8 cellular contexts compared by ENCODE assay signal in the genomic region with DNA sequence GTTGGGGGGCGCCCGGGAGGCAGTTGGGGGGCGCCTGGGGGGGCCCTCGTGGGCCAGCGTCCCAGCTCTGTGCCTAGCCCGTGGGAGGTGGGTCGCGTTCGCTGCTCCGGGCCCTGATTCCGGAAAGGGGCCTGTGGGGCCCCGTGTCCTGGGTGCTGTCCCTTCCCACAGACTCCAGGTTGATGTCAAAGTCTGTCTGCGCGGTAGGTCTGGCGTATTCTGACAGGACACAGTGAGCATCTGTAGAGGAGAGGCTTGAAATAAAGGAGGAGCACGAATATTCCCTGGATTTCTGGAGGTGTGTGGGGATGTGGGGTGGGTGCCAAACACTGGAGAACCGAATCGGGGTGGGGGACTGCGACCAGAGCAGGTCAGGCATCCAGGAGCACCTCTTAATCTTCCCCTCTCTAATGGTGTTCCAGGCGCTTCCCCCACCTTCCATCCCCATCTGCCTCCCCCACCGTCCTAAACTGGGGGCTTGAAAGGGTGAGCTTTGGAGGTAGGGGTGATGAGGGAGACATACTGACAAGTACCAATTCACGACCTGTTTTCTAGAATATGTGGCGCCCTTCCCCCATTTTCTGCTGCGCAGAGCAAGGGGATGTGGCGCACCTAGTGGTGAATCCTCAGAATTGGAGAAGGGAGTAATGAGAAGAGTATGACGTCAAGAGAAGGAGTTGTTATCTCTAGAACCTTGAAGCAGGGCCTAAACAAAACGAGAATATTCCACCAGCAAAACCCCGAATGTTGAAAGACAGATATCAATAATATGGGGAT. TPM values are rescaled to one million over a fixed set of nuclear protein-coding genes. Genes with fewer than 3 reads are reported as not detected.
DNase-seq lines count a peak whose midpoint lies in the region; ATAC-seq and TF ChIP-seq lines count a peak whose summit lies in the region.

No MANE protein-coding gene starts in this region.

- H3K4me1 ChIP-seq in right atrium auricular region, result no peaks in the 10 kb centered on the region

- H3K4me3 ChIP-seq in right atrium auricular region, result peak overlapping the region; percentile 55 to 58

- H3K27ac ChIP-seq in right atrium auricular region, result peak overlapping the region; percentile 83

- peak; percentile 32 for DNase-seq in ACHN
- peak; percentile 33 for DNase-seq in NCI-H748 treated with DMSO at 0.1 percent for 48 hours (lab: John Stamatoyannopoulos, UW)
- peak; percentile 29 for DNase-seq in activated naive CD8-positive, alpha-beta T cell treated with anti-CD3 and anti-CD28 coated beads, Interleukin-2, amount 50 U/mL, for 24 hours
- peak; percentile 72 for DNase-seq in right atrium auricular region (ENCODE audit: low spot score)
- DNase-seq in progenitor cell of endocrine pancreas (ENCODE audit: low spot score, unreplicated experiment), result no peak
- DNase-seq in D341Med (ENCODE audit: low spot score), result no peak
- no peak for DNase-seq in NOMO-1 treated with DMSO at 0.1 percent for 48 hours (lab: John Stamatoyannopoulos, UW; ENCODE audit: unreplicated experiment)

- H3K27me3 Mint-ChIP-seq in activated naive CD8-positive, alpha-beta T cell treated with anti-CD3 and anti-CD28 coated beads, Interleukin-2, amount 50 U/mL, for 24 hours, result no peaks in the 10 kb centered on the region
- H3K27me3 Mint-ChIP-seq in progenitor cell of endocrine pancreas, result peaks cover 3% of the 10 kb centered on the region

- peak overlapping the region; percentile 82 for H3K4me3 Mint-ChIP-seq in activated naive CD8-positive, alpha-beta T cell treated with anti-CD3 and anti-CD28 coated beads, Interleukin-2, amount 50 U/mL, for 24 hours
- peak overlapping the region; percentile 80 for H3K4me3 Mint-ChIP-seq in progenitor cell of endocrine pancreas (ENCODE audit: low read depth)

- peaks cover 3% of the 10 kb centered on the region for H3K36me3 Mint-ChIP-seq in activated naive CD8-positive, alpha-beta T cell treated with anti-CD3 and anti-CD28 coated beads, Interleukin-2, amount 50 U/mL, for 24 hours (ENCODE audit: low read depth)
- H3K36me3 Mint-ChIP-seq in progenitor cell of endocrine pancreas (ENCODE audit: insufficient read depth), result peaks cover 3% of the 10 kb centered on the region

- ATAC-seq in GM21367 (IDR thresholded peaks at IDR 0.05; ENCODE audit: unreplicated experiment), result peak; percentile 75
- peak; percentile 67 for ATAC-seq in activated naive CD8-positive, alpha-beta T cell treated with anti-CD3 and anti-CD28 coated beads, Interleukin-2, amount 50 U/mL, for 24 hours

- H3K36me3 ChIP-seq in right atrium auricular region, result no peaks in the 10 kb centered on the region

- H3K27ac Mint-ChIP-seq in activated naive CD8-positive, alpha-beta T cell treated with anti-CD3 and anti-CD28 coated beads, Interleukin-2, amount 50 U/mL, for 24 hours, result peak overlapping the region; percentile 74
- H3K27ac Mint-ChIP-seq in progenitor cell of endocrine pancreas, result peak overlapping the region; percentile 15

- H3K9me3 ChIP-seq in right atrium auricular region, result no peaks in the 10 kb centered on the region

- H3K9me3 Mint-ChIP-seq in activated naive CD8-positive, alpha-beta T cell treated with anti-CD3 and anti-CD28 coated beads, Interleukin-2, amount 50 U/mL, for 24 hours, result no peaks in the 10 kb centered on the region
- H3K9me3 Mint-ChIP-seq in progenitor cell of endocrine pancreas (ENCODE audit: low read depth), result peaks cover 15% of the 10 kb centered on the region

- peaks cover 16% of the 10 kb centered on the region for H3K4me1 Mint-ChIP-seq in activated naive CD8-positive, alpha-beta T cell treated with anti-CD3 and anti-CD28 coated beads, Interleukin-2, amount 50 U/mL, for 24 hours
- H3K4me1 Mint-ChIP-seq in progenitor cell of endocrine pancreas (ENCODE audit: low read depth), result no peaks in the 10 kb centered on the region

- in situ Hi-C loops in ACHN (cut with HindIII; ENCODE audit: low pct_ligation_motif_present, low pct_unique_long_range_greater_than_20kb, low sequenced_read_pairs), result no loop called here

- no peaks in the 10 kb centered on the region for H3K27me3 ChIP-seq in right atrium auricular region

- TF ChIP-seq CTCF in right atrium auricular region (IDR thresholded peaks at IDR 0.05) (peak; percentile 31 to 61), progenitor cell of endocrine pancreas (IDR thresholded peaks at IDR 0.05; ENCODE audit: unreplicated experiment) (peak; percentile 56)

RNA-seq across cellular contexts. Expression of a gene that starts 0.9 kb away (rescaled TPM):
- total RNA-seq in right atrium auricular region (10 to 100 TPM; 11.4 to 18.6 TPM), progenitor cell of endocrine pancreas (4.1 and 5.7 TPM in 2 replicates)

RNA-seq across cellular contexts. Expression of a gene that starts 52.8 kb away (rescaled TPM):
- total RNA-seq in right atrium auricular region (1 to 10 TPM; 7.5 to 7.9 TPM), progenitor cell of endocrine pancreas (13.2 and 13.3 TPM in 2 replicates)

Comparison
In these comparisons a context has a peak if more than half of its experiments do, and no peak if none do; other contexts are left out.
1. DNase-seq: peak in ACHN (single experiment), NCI-H748 treated with DMSO at 0.1 percent for 48 hours (single experiment), activated naive CD8-positive, alpha-beta T cell treated with anti-CD3 and anti-CD28 coated beads, Interleukin-2, amount 50 U/mL, for 24 hours (single experiment) and right atrium auricular region (single experiment); none in progenitor cell of endocrine pancreas (single experiment), D341Med (single experiment) and NOMO-1 treated with DMSO at 0.1 percent for 48 hours (single experiment).